8 cellular contexts compared by ENCODE assay signal in the genomic region with DNA sequence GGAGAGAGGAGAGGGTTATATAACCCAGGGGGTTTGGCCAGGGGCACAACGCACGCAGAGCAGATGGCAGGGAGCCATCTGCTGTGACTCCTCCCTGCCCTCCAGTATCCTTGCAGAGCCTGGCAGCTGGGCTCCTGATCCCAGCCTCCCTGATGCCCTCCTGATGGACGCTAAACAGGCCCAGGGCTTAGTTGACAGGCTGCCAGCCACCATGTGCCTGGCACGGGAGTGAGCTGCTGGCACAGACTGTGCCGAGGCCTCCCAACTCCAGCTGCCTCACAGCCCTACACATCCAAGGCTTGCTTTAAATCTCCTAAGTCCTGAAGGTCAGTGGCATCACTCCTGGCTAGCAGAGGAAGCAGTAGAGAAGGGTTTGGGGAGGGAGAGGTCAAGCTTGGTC. TPM values are rescaled to one million over a fixed set of nuclear protein-coding genes. Genes with fewer than 3 reads are reported as not detected.
A peak's percentile ranks its signal among the peaks of the same experiment; 100 is the strongest.
DNase-seq lines count a peak whose midpoint lies in the region; ATAC-seq and TF ChIP-seq lines count a peak whose summit lies in the region.

No MANE protein-coding gene starts in this region.

- CTCF ChIA-PET in Caco-2 (lab: Charles Lee), result interaction anchor here (0.5 kb wide), 1 partner anchor 551 kb away, joined by 3 read pairs; no protein-coding TSS in a partner anchor

- no peak for ATAC-seq in natural killer cell
- ATAC-seq in HG02763 (IDR thresholded peaks at IDR 0.05; ENCODE audit: unreplicated experiment), result no peak

- POLR2A ChIA-PET in Caco-2 (lab: Charles Lee), result no interaction called here

- H3K9ac ChIP-seq in endocrine pancreas (ENCODE audit: control insufficient read depth, insufficient read depth, low read length), result peak overlapping the region; percentile 17

- TF ChIP-seq CTCF in Caco-2 (IDR thresholded peaks at IDR 0.05; ENCODE audit: insufficient read depth in 1 of 2, low read depth in 1 of 2, low read length in 1 of 2, severe bottlenecking in 1 of 2, unreplicated experiment in 1 of 2), result no peak
- TF ChIP-seq CTCF in natural killer cell (IDR thresholded peaks at IDR 0.05), result no peak

- no peaks in the 10 kb centered on the region for H3K27me3 Mint-ChIP-seq in Caco-2 (ENCODE audit: insufficient read depth, unreplicated experiment)
- H3K27me3 Mint-ChIP-seq in natural killer cell (ENCODE audit: low read depth in 2 of 2), result peaks cover 4 to 7% of the 10 kb centered on the region in 2 donors

- H3K36me3 ChIP-seq in Caco-2 (ENCODE audit: control insufficient read depth, insufficient read depth, low read length) (peaks cover 2% of the 10 kb centered on the region), endocrine pancreas (ENCODE audit: control insufficient read depth, insufficient read depth, low read length) (peaks cover 3% of the 10 kb centered on the region)

- H3K4me1 Mint-ChIP-seq in Caco-2 (ENCODE audit: low read depth, unreplicated experiment) (peaks cover 6% of the 10 kb centered on the region), natural killer cell (peaks cover 17 to 24% of the 10 kb centered on the region in 2 donors)

- H3K27ac Mint-ChIP-seq in Caco-2 (ENCODE audit: unreplicated experiment), result no peak overlapping the region
- peak overlapping the region; percentile 96 to 99 for H3K27ac Mint-ChIP-seq in natural killer cell

- no peaks in the 10 kb centered on the region for H3K9me3 Mint-ChIP-seq in Caco-2 (ENCODE audit: unreplicated experiment)
- no peaks in the 10 kb centered on the region for H3K9me3 Mint-ChIP-seq in natural killer cell

- intact Hi-C loops in Caco-2 (cut with micrococcal nuclease; ENCODE audit: unreplicated experiment), result loop anchor here (2.0 kb wide), 1 partner anchor 17 kb away; a partner anchor contains a TSS
- intact Hi-C loops in natural killer cell (cut with micrococcal nuclease), result no loop called here

- no peak for DNase-seq in Caco-2
- DNase-seq in NCI-H524 treated with DMSO at 0.1 percent for 48 hours (lab: John Stamatoyannopoulos, UW), result peak; percentile 90
- DNase-seq in natural killer cell, result no peak
- no peak for DNase-seq in T1000 (lab: John Stamatoyannopoulos, UW)
- no peak for DNase-seq in HT-29 (ENCODE audit: low spot score)
- DNase-seq in NOMO-1 (lab: John Stamatoyannopoulos, UW; ENCODE audit: unreplicated experiment in 2 of 2), result no peak

- BruUV-seq in Caco-2 (replicated peaks; lab: Mats Ljungman, UMichigan), result no TSS peak

- H3K4me3 ChIP-seq in Caco-2 (ENCODE audit: low read depth, low read length) (peak overlapping the region; percentile 99), endocrine pancreas (ENCODE audit: control insufficient read depth, insufficient read depth, low read length) (no peak overlapping the region)

- H3K27me3 ChIP-seq in Caco-2 (replicated peaks; ENCODE audit: control insufficient read depth, insufficient read depth, low read length), result no peaks in the 10 kb centered on the region
- no peaks in the 10 kb centered on the region for H3K27me3 ChIP-seq in endocrine pancreas (ENCODE audit: control insufficient read depth, insufficient read depth, low read length)

- H3K4me3 Mint-ChIP-seq in Caco-2 (ENCODE audit: unreplicated experiment) (peak overlapping the region; percentile 100), natural killer cell (peak overlapping the region; percentile 40)

- H3K9me3 ChIP-seq in Caco-2 (no peaks in the 10 kb centered on the region), endocrine pancreas (ENCODE audit: control insufficient read depth, low read length) (no peaks in the 10 kb centered on the region)

- H3K36me3 Mint-ChIP-seq in Caco-2 (ENCODE audit: insufficient read depth, unreplicated experiment) (peaks cover 38% of the 10 kb centered on the region), natural killer cell (no peaks in the 10 kb centered on the region)

- H3K4me1 ChIP-seq in Caco-2 (0 out of 2 replicates have a peak, but pooled peaks cover 4% of the 10 kb centered on the region), endocrine pancreas (ENCODE audit: control insufficient read depth, insufficient read depth, low read length) (no peaks in the 10 kb centered on the region)

RNA-seq across cellular contexts. Expression of a gene that starts 16.7 kb away (rescaled TPM):
- total RNA-seq in Caco-2 (2022) (4.0 and 4.4 TPM in 2 replicates), natural killer cell (not detected)
- total RNA-seq in HT-29 (2014; rRNA removed; shearing (Covaris generic)), result 0.03 TPM in 1 of 2 replicates, not detected in the other

RNA-seq across cellular contexts. Expression of a gene that starts 41.9 kb away (rescaled TPM):
- total RNA-seq in Caco-2 (2022) (not detected in 2 replicates), natural killer cell (not detected)
- not detected in 2 replicates for total RNA-seq in HT-29 (2014; rRNA removed; shearing (Covaris generic))
